8 cellular contexts compared by ENCODE assay signal in the genomic region with DNA sequence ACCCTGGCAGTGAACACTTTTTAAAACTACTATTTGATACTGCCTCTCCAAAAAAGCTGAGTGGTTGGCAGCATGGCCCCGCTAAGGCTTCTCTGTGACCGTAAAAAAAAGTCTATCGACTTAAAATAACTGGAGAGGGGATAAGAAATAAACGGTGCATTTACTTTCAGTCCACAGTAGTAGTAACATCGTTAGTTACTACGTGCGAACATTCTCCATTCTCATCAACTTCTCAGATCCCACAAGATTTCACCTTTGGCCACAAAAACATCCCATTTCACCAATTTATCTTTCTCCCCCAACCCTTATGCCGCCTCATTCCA. TPM values are rescaled to one million over a fixed set of nuclear protein-coding genes. Genes with fewer than 3 reads are reported as not detected.
A peak's percentile ranks its signal among the peaks of the same experiment; 100 is the strongest.
DNase-seq lines count a peak whose midpoint lies in the region; ATAC-seq and TF ChIP-seq lines count a peak whose summit lies in the region.

No MANE protein-coding gene starts in this region.

- no peaks in the 10 kb centered on the region for H3K27me3 Mint-ChIP-seq in T-helper 2 cell treated with Interferon-gamma antibody and Interleukin-4, amounts not matched to agents 5 μg/mL and 100 μg/mL, for 36 hours (ENCODE audit: low read depth)
- H3K27me3 Mint-ChIP-seq in activated B cell treated with CpG ODN at 0.5 μM for 24 hours = no peaks in the 10 kb centered on the region
- no peaks in the 10 kb centered on the region for H3K27me3 Mint-ChIP-seq in stimulated activated memory B cell treated with anti-CD40 and anti-IgM and Interleukin-4, amounts not matched to agents 10 μg/mL and 1 μg/mL and 100 μg/mL, for 72 hours

- POLR2A ChIA-PET in activated B cell treated with CpG ODN at 0.5 μM for 24 hours (lab: Charles Lee) = interaction anchor here (0.6 to 2.6 kb wide), 7 partner anchors 7 to 104 kb away, joined by 3 to 22 read pairs (median 6); a partner anchor contains a TSS

- intact Hi-C loops in activated B cell treated with CpG ODN at 0.5 μM for 24 hours (cut with micrococcal nuclease) = loop anchor here (2.0 to 5.0 kb wide), 2 partner anchors 352 to 1122 kb away; a partner anchor contains a TSS

- peak overlapping the region; percentile 54 to 80 for H3K4me3 ChIP-seq in right atrium auricular region

- peak overlapping the region; percentile 87 for H3K4me3 Mint-ChIP-seq in T-helper 2 cell treated with Interferon-gamma antibody and Interleukin-4, amounts not matched to agents 5 μg/mL and 100 μg/mL, for 36 hours
- peak overlapping the region; percentile 96 for H3K4me3 Mint-ChIP-seq in activated B cell treated with CpG ODN at 0.5 μM for 24 hours
- H3K4me3 Mint-ChIP-seq in stimulated activated memory B cell treated with anti-CD40 and anti-IgM and Interleukin-4, amounts not matched to agents 10 μg/mL and 1 μg/mL and 100 μg/mL, for 72 hours = peak overlapping the region; percentile 86

- no peaks in the 10 kb centered on the region for H3K27me3 ChIP-seq in right atrium auricular region

- ATAC-seq in HG03064 (IDR thresholded peaks at IDR 0.05; ENCODE audit: low read depth, unreplicated experiment) = peak; percentile 29
- peak; percentile 44 for ATAC-seq in activated B cell treated with CpG ODN at 0.5 μM for 24 hours (ENCODE audit: low read depth)
- ATAC-seq in stimulated activated memory B cell treated with anti-CD40 and anti-IgM and Interleukin-4, amounts not matched to agents 10 μg/mL and 1 μg/mL and 100 μg/mL, for 72 hours = peak; percentile 49

- DNase-seq in T-helper 2 cell treated with Interferon-gamma antibody and Interleukin-4, amounts not matched to agents 5 μg/mL and 100 μg/mL, for 36 hours (ENCODE audit: low spot score) = no peak
- DNase-seq in T-helper 2 cell = no peak
- no peak for DNase-seq in activated B cell treated with CpG ODN at 0.5 μM for 24 hours
- DNase-seq in right atrium auricular region (ENCODE audit: low spot score) = no peak
- no peak for DNase-seq in activated CD4-positive, CD25-positive, alpha-beta regulatory T cell treated with anti-CD3 and anti-CD28 coated beads, Interleukin-2, amount 50 U/mL, for 72 hours
- DNase-seq in iPS-NIHi11 (ENCODE audit: low spot score) = no peak

- H3K4me1 Mint-ChIP-seq in T-helper 2 cell treated with Interferon-gamma antibody and Interleukin-4, amounts not matched to agents 5 μg/mL and 100 μg/mL, for 36 hours (ENCODE audit: low read depth) = peaks cover 45% of the 10 kb centered on the region
- peaks cover 31% of the 10 kb centered on the region for H3K4me1 Mint-ChIP-seq in activated B cell treated with CpG ODN at 0.5 μM for 24 hours
- peaks cover 32% of the 10 kb centered on the region for H3K4me1 Mint-ChIP-seq in stimulated activated memory B cell treated with anti-CD40 and anti-IgM and Interleukin-4, amounts not matched to agents 10 μg/mL and 1 μg/mL and 100 μg/mL, for 72 hours

- peak overlapping the region; percentile 93 for H3K27ac Mint-ChIP-seq in T-helper 2 cell treated with Interferon-gamma antibody and Interleukin-4, amounts not matched to agents 5 μg/mL and 100 μg/mL, for 36 hours
- peak overlapping the region; percentile 100 for H3K27ac Mint-ChIP-seq in activated B cell treated with CpG ODN at 0.5 μM for 24 hours
- H3K27ac Mint-ChIP-seq in stimulated activated memory B cell treated with anti-CD40 and anti-IgM and Interleukin-4, amounts not matched to agents 10 μg/mL and 1 μg/mL and 100 μg/mL, for 72 hours = peak overlapping the region; percentile 95

- peak overlapping the region; percentile 82 to 92 for H3K27ac ChIP-seq in right atrium auricular region

- peaks cover 0 to 15% of the 10 kb centered on the region in 2 donors for H3K4me1 ChIP-seq in right atrium auricular region

- H3K9me3 Mint-ChIP-seq in T-helper 2 cell treated with Interferon-gamma antibody and Interleukin-4, amounts not matched to agents 5 μg/mL and 100 μg/mL, for 36 hours = no peaks in the 10 kb centered on the region
- no peaks in the 10 kb centered on the region for H3K9me3 Mint-ChIP-seq in activated B cell treated with CpG ODN at 0.5 μM for 24 hours
- no peaks in the 10 kb centered on the region for H3K9me3 Mint-ChIP-seq in stimulated activated memory B cell treated with anti-CD40 and anti-IgM and Interleukin-4, amounts not matched to agents 10 μg/mL and 1 μg/mL and 100 μg/mL, for 72 hours

- CTCF ChIA-PET in activated B cell treated with CpG ODN at 0.5 μM for 24 hours (lab: Charles Lee) = no interaction called here

- H3K9me3 ChIP-seq in right atrium auricular region = no peaks in the 10 kb centered on the region

- peaks cover 16% of the 10 kb centered on the region for H3K36me3 ChIP-seq in right atrium auricular region

- H3K36me3 Mint-ChIP-seq in T-helper 2 cell treated with Interferon-gamma antibody and Interleukin-4, amounts not matched to agents 5 μg/mL and 100 μg/mL, for 36 hours (ENCODE audit: low read depth) = peaks cover 27% of the 10 kb centered on the region
- peaks cover 33% of the 10 kb centered on the region for H3K36me3 Mint-ChIP-seq in activated B cell treated with CpG ODN at 0.5 μM for 24 hours (ENCODE audit: low read depth)
- peaks cover 10% of the 10 kb centered on the region for H3K36me3 Mint-ChIP-seq in stimulated activated memory B cell treated with anti-CD40 and anti-IgM and Interleukin-4, amounts not matched to agents 10 μg/mL and 1 μg/mL and 100 μg/mL, for 72 hours

- TF ChIP-seq CTCF in activated B cell treated with CpG ODN at 0.5 μM for 24 hours (IDR thresholded peaks at IDR 0.05) (no peak), right atrium auricular region (IDR thresholded peaks at IDR 0.05) (no peak)

RNA-seq across cellular contexts. Expression of a gene that starts 0.5 kb away (rescaled TPM):
- total RNA-seq in activated B cell treated with CpG ODN at 0.5 μM for 24 hours (37.5 and 39.1 TPM in 2 replicates), right atrium auricular region (10 to 100 TPM; 18.8 TPM)

RNA-seq across cellular contexts. Expression of a gene that starts 23.1 kb away (rescaled TPM):
- total RNA-seq in activated B cell treated with CpG ODN at 0.5 μM for 24 hours (1.4 and 2.0 TPM in 2 replicates), right atrium auricular region (1 to 10 TPM in 1 of 2 donors, under 1 TPM in 1; 0.51 to 1.3 TPM)

RNA-seq across cellular contexts. Expression of a gene that starts 35.6 kb away (rescaled TPM):
- not detected in 2 replicates for total RNA-seq in activated B cell treated with CpG ODN at 0.5 μM for 24 hours
- total RNA-seq in right atrium auricular region = not detected
